8 cellular contexts compared by ENCODE assay signal in genomic region chr20:47784256-47784598, GRCh38. TPM values are rescaled to one million over a fixed set of nuclear protein-coding genes. Genes with fewer than 3 reads are reported as not detected.
A peak's percentile ranks its signal among the peaks of the same experiment; 100 is the strongest.
DNase-seq lines count a peak whose midpoint lies in the region; ATAC-seq and TF ChIP-seq lines count a peak whose summit lies in the region.

No MANE protein-coding gene starts in this region.

- TF ChIP-seq CTCF in breast epithelium (IDR thresholded peaks at IDR 0.05) = no peak

- ATAC-seq in activated T-cell treated with anti-CD3 and anti-CD28 coated beads, Interleukin-2, amount 50 U/mL, for 72 hours (replicated peaks in 1 of 2) = no peak
- no peak for ATAC-seq in memory B cell (ENCODE audit: low read depth)

- H3K4me3 ChIP-seq in breast epithelium (peak overlapping the region; percentile 49 to 81 (median 56)), thymus (ENCODE audit: low read length) (peak overlapping the region; percentile 41)

- H3K9me3 ChIP-seq in breast epithelium = no peaks in the 10 kb centered on the region
- peaks cover 2% of the 10 kb centered on the region for H3K9me3 ChIP-seq in thymus (ENCODE audit: control insufficient read depth)

- no peaks in the 10 kb centered on the region for H3K27me3 ChIP-seq in breast epithelium
- peaks cover 44% of the 10 kb centered on the region for H3K27me3 ChIP-seq in thymus (ENCODE audit: control insufficient read depth, insufficient read depth)

- peak overlapping the region in 1 of 2 donors; percentile 93 for H3K27ac ChIP-seq in breast epithelium
- H3K27ac ChIP-seq in thymus (ENCODE audit: low read depth) = no peak overlapping the region

- H3K4me1 Mint-ChIP-seq in activated T-cell treated with anti-CD3 and anti-CD28 coated beads, Interleukin-2, amount 50 U/mL, for 72 hours (ENCODE audit: low read depth) = peaks cover 13% of the 10 kb centered on the region
- peaks cover 9% of the 10 kb centered on the region for H3K4me1 Mint-ChIP-seq in memory B cell

- H3K4me3 Mint-ChIP-seq in activated T-cell treated with anti-CD3 and anti-CD28 coated beads, Interleukin-2, amount 50 U/mL, for 72 hours = peak overlapping the region; percentile 57 to 59
- H3K4me3 Mint-ChIP-seq in memory B cell = peak overlapping the region; percentile 72

- no peak for DNase-seq in activated T-cell treated with anti-CD3 and anti-CD28 coated beads, Interleukin-2, amount 50 U/mL, for 72 hours
- DNase-seq in activated T-cell treated with anti-CD3 and anti-CD28 coated beads, Interleukin-2, amount 50 U/mL, for 1 hour = no peak
- DNase-seq in breast epithelium (ENCODE audit: low spot score in 2 of 2) = no peak
- no peak for DNase-seq in memory B cell (ENCODE audit: low spot score in 2 of 2)
- no peak for DNase-seq in RPMI8226
- DNase-seq in stimulated activated CD4-positive, alpha-beta T cell treated with anti-CD3 and anti-CD28 coated beads, Interleukin-1b, Interleukin-23, amount 100 ng/mL, for 48 hours = no peak
- DNase-seq in OCI-M1 (lab: John Stamatoyannopoulos, UW) = no peak

- 11% methylated on average over 8 of the region's 8 CpGs for WGBS in thymus

- H3K27me3 Mint-ChIP-seq in activated T-cell treated with anti-CD3 and anti-CD28 coated beads, Interleukin-2, amount 50 U/mL, for 72 hours (ENCODE audit: low read depth) = peaks cover 54% of the 10 kb centered on the region
- peaks cover 18% of the 10 kb centered on the region for H3K27me3 Mint-ChIP-seq in memory B cell

- H3K36me3 ChIP-seq in breast epithelium (no peaks in the 10 kb centered on the region), thymus (ENCODE audit: control insufficient read depth, insufficient read depth) (no peaks in the 10 kb centered on the region)

- peaks cover 0 to 1% of the 10 kb centered on the region in 2 donors for H3K36me3 Mint-ChIP-seq in activated T-cell treated with anti-CD3 and anti-CD28 coated beads, Interleukin-2, amount 50 U/mL, for 72 hours (ENCODE audit: insufficient read depth in 2 of 2)
- H3K36me3 Mint-ChIP-seq in memory B cell = no peaks in the 10 kb centered on the region

- no peak overlapping the region for H3K27ac Mint-ChIP-seq in activated T-cell treated with anti-CD3 and anti-CD28 coated beads, Interleukin-2, amount 50 U/mL, for 72 hours
- no peak overlapping the region for H3K27ac Mint-ChIP-seq in memory B cell

- TF ChIP-seq POLR2A in breast epithelium (IDR thresholded peaks at IDR 0.05) = no peak

- H3K4me1 ChIP-seq in breast epithelium = peaks cover 6 to 7% of the 10 kb centered on the region in 2 donors
- H3K4me1 ChIP-seq in thymus (ENCODE audit: control insufficient read depth, insufficient read depth, low read length) = no peaks in the 10 kb centered on the region

- no peaks in the 10 kb centered on the region for H3K9me3 Mint-ChIP-seq in activated T-cell treated with anti-CD3 and anti-CD28 coated beads, Interleukin-2, amount 50 U/mL, for 72 hours
- H3K9me3 Mint-ChIP-seq in memory B cell = no peaks in the 10 kb centered on the region

- intact Hi-C loops in breast epithelium (cut with DNase I; ENCODE audit: low total_unique reads) = no loop called here

RNA-seq across cellular contexts. Expression of gene SULF2, which starts 1.1 kb away (rescaled TPM):
- total RNA-seq in activated T-cell treated with anti-CD3 and anti-CD28 coated beads, Interleukin-2, amount 50 U/mL, for 72 hours = under 1 TPM; 0.65 to 0.72 TPM
- 10 to 100 TPM; 36.3 to 62.5 (median 58.0) TPM for total RNA-seq in breast epithelium
- 94.0 TPM for polyA plus RNA-seq in thymus

Comparison
In these comparisons a context has a peak if more than half of its experiments do, and no peak if none do; other contexts are left out.
1. RNA of gene SULF2, which starts 1.1 kb away (total RNA-seq): 36.3 to 62.5 TPM in breast epithelium; 0.65 to 0.72 TPM in activated T-cell treated with anti-CD3 and anti-CD28 coated beads, Interleukin-2, amount 50 U/mL, for 72 hours; every median in the first group is over 10 times any median in the second.